In genomic region chr15:67981848-67982247, GRCh38 we compare ENCODE assay signal across 8 cellular contexts.
"Had no signal": no experiment of that assay in that cellular context is flagged by ENCODE, and none has a peak within 500 bp of the region (broad histone marks: within the 10 kb centered on the region; RNA-seq: fewer than 3 reads in every experiment).

No MANE protein-coding gene starts in this region.

- H3K36me3 ChIP-seq: HAP-1 had no signal

- DNase-seq: GM23248, HFFc6, IMR-90, KBM-7 had no signal

- H3K4me3 ChIP-seq: GM23248, HAP-1 had no signal

- H3K4me1 ChIP-seq: HAP-1 had no signal

- H3K9ac ChIP-seq: GM23248, KMS-11 had no signal

- H3K9me3 ChIP-seq: HAP-1 had no signal

- H3K4me2 ChIP-seq: KMS-11 had no signal

- ATAC-seq: HCT116 had no signal

- H2AFZ ChIP-seq: GM23248 had no signal

- H3K27ac ChIP-seq: GM23248, HL-60, KMS-11 had no signal
